In genomic region chr14:54890794-54891193, GRCh38 we compare ENCODE assay signal across 11 cellular contexts. TPM values are rescaled to one million over a fixed set of nuclear protein-coding genes. Genes with fewer than 3 reads are reported as not detected.
DNase-seq lines count a peak whose midpoint lies in the region; ATAC-seq and TF ChIP-seq lines count a peak whose summit lies in the region.
"Had no signal": no experiment of that assay in that cellular context is flagged by ENCODE, and none has a peak within 500 bp of the region (broad histone marks: within the 10 kb centered on the region; RNA-seq: fewer than 3 reads in every experiment).

No MANE protein-coding gene starts in this region.

- 93 to 98% methylated on average over 2 of the region's 2 CpGs for WGBS in aorta, 2 donors

- TF ChIP-seq CTCF in dorsolateral prefrontal cortex (IDR thresholded peaks at IDR 0.05 in 54 of 56, conservative IDR thresholded peaks at IDR 0.05 in 2 of 56; ENCODE audit: low read depth in 1 of 56, partially characterized antibody in 56 of 56) = no peak

- DNase-seq in CD1c-positive myeloid dendritic cell (ENCODE audit: extremely low spot score) = peak; percentile 75
- DNase-seq in dorsolateral prefrontal cortex = no peak
- DNase-seq in NCI-H128 (lab: John Stamatoyannopoulos, UW; ENCODE audit: unreplicated experiment) = no peak
- DNase-seq in NCI-H510A treated with DMSO at 0.1 percent for 48 hours (lab: John Stamatoyannopoulos, UW) = no peak
- no peak for DNase-seq in aorta
- DNase-seq: left ventricle myocardium superior, NCI-H2171 had no signal

- ATAC-seq in GM19023 (IDR thresholded peaks at IDR 0.05; ENCODE audit: unreplicated experiment) = peak; percentile 74
- ATAC-seq in HG02678 (IDR thresholded peaks at IDR 0.05; ENCODE audit: unreplicated experiment) = peak; percentile 90
- ATAC-seq in HG03571 (IDR thresholded peaks at IDR 0.05; ENCODE audit: unreplicated experiment) = peak; percentile 67
- no peak for ATAC-seq in aorta (ENCODE audit: low FRiP score)
- ATAC-seq: left ventricle myocardium superior had no signal

- intact Hi-C loops in dorsolateral prefrontal cortex (cut with DNase I) = no loop called here
- intact Hi-C loops in aorta (cut with DNase I) = loop anchor here (10.0 kb wide), 1 partner anchor 326 kb away; the partner anchor contains the start of gene SAMD4A (in 2 of the 2)

- H3K27me3 ChIP-seq in dorsolateral prefrontal cortex = no peaks in the 10 kb centered on the region
- H3K27me3 ChIP-seq in aorta (ENCODE audit: control insufficient read depth in 1 of 2, insufficient read depth in 2 of 2, low read length in 1 of 2) = no peaks in the 10 kb centered on the region
- H3K27me3 ChIP-seq: BLaER1 had no signal

- H3K9me3 ChIP-seq in aorta (ENCODE audit: control insufficient read depth, low read length) = no peaks in the 10 kb centered on the region
- H3K9me3 ChIP-seq: BLaER1 had no signal

- no peak overlapping the region for H3K4me3 ChIP-seq in dorsolateral prefrontal cortex
- H3K4me3 ChIP-seq in aorta (ENCODE audit: low read length in 2 of 2) = no peak overlapping the region
- H3K4me3 ChIP-seq: BLaER1 had no signal

- H3K36me3 ChIP-seq in aorta (ENCODE audit: control insufficient read depth in 1 of 2, insufficient read depth in 2 of 2, low read length in 1 of 2) = no peaks in the 10 kb centered on the region
- H3K36me3 ChIP-seq: BLaER1 had no signal

- no peaks in the 10 kb centered on the region for H3K4me1 ChIP-seq in aorta (ENCODE audit: control insufficient read depth in 1 of 2, insufficient read depth in 2 of 2, low read length in 2 of 2)

- H3K27ac ChIP-seq in dorsolateral prefrontal cortex (no peak overlapping the region), aorta (ENCODE audit: low read depth in 1 of 2, low read length in 2 of 2) (no peak overlapping the region)
- H3K27ac ChIP-seq: BLaER1 had no signal

RNA-seq across cellular contexts. Expression of gene GCH1, which starts 11.8 kb away (rescaled TPM):
- 10 to 100 TPM in 1 of 120 experiments, 1 to 10 TPM in 118, under 1 TPM in 1; 0.64 to 10.0 (median 2.6) TPM for total RNA-seq in dorsolateral prefrontal cortex
- total RNA-seq in aorta = 1 to 10 TPM; 6.0 to 7.4 TPM
- 10 to 100 TPM in 1 of 2 donors, 1 to 10 TPM in 1; 1.3 to 10.4 TPM for polyA plus RNA-seq in aorta

Comparison
In these comparisons a context has a peak if more than half of its experiments do, and no peak if none do; other contexts are left out.
1. intact Hi-C loops: an anchor here in aorta (10.0 kb wide); none called in dorsolateral prefrontal cortex.